ENCODE assay signal across 1 cellular context in genomic region chrX:19889582-19890342, GRCh38.
A peak's percentile ranks its signal among the peaks of the same experiment; 100 is the strongest.
TF ChIP-seq lines count a peak whose summit lies in the region.

No MANE protein-coding gene starts in this region.

TF ChIP-seq in K562, 482 proteins besides CTCF, POLR2A, EP300 and RAD21 (continued from another document and continues in another):
- TF ChIP-seq ZHX1 (conservative IDR thresholded peaks at IDR 0.05; ENCODE audit: low read length) (no peak), ZEB2 (IDR thresholded peaks at IDR 0.05) (no peak), POLR2H (tag; IDR thresholded peaks at IDR 0.05; ENCODE audit: low read depth) (no peak), PTBP1 (IDR thresholded peaks at IDR 0.05; ENCODE audit: low read depth, low read length) (no peak), MBD2 (IDR thresholded peaks at IDR 0.05; ENCODE audit: borderline replicate concordance, low read depth) (no peak), ZNF589 (CRISPR knock-in tag; IDR thresholded peaks at IDR 0.05; ENCODE audit: low read depth) (no peak), ZC3H4 (CRISPR knock-in tag; IDR thresholded peaks at IDR 0.05; ENCODE audit: borderline replicate concordance) (no peak), ATF3 (IDR thresholded peaks at IDR 0.05) (peak; percentile 29; the same call in 1 of the 2 replicates), ATF3 (CRISPR knock-in tag; conservative IDR thresholded peaks at IDR 0.05) (no peak), HNRNPUL1 (IDR thresholded peaks at IDR 0.05; ENCODE audit: low read length) (no peak), MLLT1 (IDR thresholded peaks at IDR 0.05) (no peak), TCFL5 (CRISPR knock-in tag; conservative IDR thresholded peaks at IDR 0.05) (no peak), FOSL1 (tag; conservative IDR thresholded peaks at IDR 0.05) (peak; percentile 72), BCLAF1 (IDR thresholded peaks at IDR 0.05; ENCODE audit: borderline replicate concordance in 1 of 2, control insufficient read depth in 1 of 2, low read depth in 2 of 2, low read length in 1 of 2) (no peak), C11orf30 (IDR thresholded peaks at IDR 0.05; ENCODE audit: low read depth) (peak; percentile 42; the same call in 1 of the 2 replicates), JUND (IDR thresholded peaks at IDR 0.05; ENCODE audit: borderline replicate concordance, low read depth, low read length) (peak; percentile 72), JUND (tag; IDR thresholded peaks at IDR 0.05; ENCODE audit: borderline replicate concordance, low read depth, low read length) (peak; percentile 43; the same call in 1 of the 3 replicates), TRIM25 (IDR thresholded peaks at IDR 0.05; ENCODE audit: borderline replicate concordance) (no peak), STAT5B (CRISPR knock-in tag; IDR thresholded peaks at IDR 0.05) (no peak), RFX1 (IDR thresholded peaks at IDR 0.05) (peak; percentile 20; the same call in 1 of the 2 replicates), ZNF79 (CRISPR knock-in tag; IDR thresholded peaks at IDR 0.05; ENCODE audit: low read depth) (no peak), ZNF41 (CRISPR knock-in tag; conservative IDR thresholded peaks at IDR 0.05) (no peak), FOS (IDR thresholded peaks at IDR 0.05; ENCODE audit: extremely low read depth, insufficient read length) (no peak), BCL6 (CRISPR knock-in tag; IDR thresholded peaks at IDR 0.05) (no peak), SMARCE1 (IDR thresholded peaks at IDR 0.05) (peak; percentile 53; the same call in 1 of the 2 replicates), DPF2 (IDR thresholded peaks at IDR 0.05) (peak; percentile 65; the same call in 1 of the 2 replicates), CEBPB (tag; IDR thresholded peaks at IDR 0.05) (0 out of 2 replicates have a peak, but pooled peaks have one; percentile 13), ZNF3 (CRISPR knock-in tag; IDR thresholded peaks at IDR 0.05) (no peak), ZNF668 (CRISPR knock-in tag; IDR thresholded peaks at IDR 0.05) (no peak), HMBOX1 (IDR thresholded peaks at IDR 0.05) (0 out of 2 replicates have a peak, but pooled peaks have one; percentile 44), MCM5 (IDR thresholded peaks at IDR 0.05; ENCODE audit: low read depth) (no peak), DACH1 (IDR thresholded peaks at IDR 0.05; ENCODE audit: partially characterized antibody) (no peak), CAMTA2 (CRISPR knock-in tag; conservative IDR thresholded peaks at IDR 0.05) (no peak), TEAD4 (IDR thresholded peaks at IDR 0.05; ENCODE audit: low read length) (peak; percentile 45), TEAD4 (CRISPR knock-in tag; IDR thresholded peaks at IDR 0.05; ENCODE audit: borderline replicate concordance) (no peak), SMAD1 (IDR thresholded peaks at IDR 0.05; ENCODE audit: low read depth, low read length, partially characterized antibody) (peak; percentile 68), KHSRP (IDR thresholded peaks at IDR 0.05) (no peak), ZNF316 (IDR thresholded peaks at IDR 0.05) (peak; percentile 19; the same call in 1 of the 2 replicates), SPI1 (IDR thresholded peaks at IDR 0.05; ENCODE audit: borderline replicate concordance, low read depth, low read length) (no peak), ZSCAN29 (IDR thresholded peaks at IDR 0.05) (no peak), NFIX (CRISPR knock-in tag; IDR thresholded peaks at IDR 0.05; ENCODE audit: low read depth) (peak; percentile 48), PML (IDR thresholded peaks at IDR 0.05; ENCODE audit: low read length) (no peak), ZNF592 (IDR thresholded peaks at IDR 0.05) (no peak), NFE2 (IDR thresholded peaks at IDR 0.05; ENCODE audit: low read depth) (peak; percentile 51), AFF4 (CRISPR knock-in tag; IDR thresholded peaks at IDR 0.05) (no peak), MAFK (IDR thresholded peaks at IDR 0.05; ENCODE audit: low read length) (0 out of 2 replicates have a peak, but pooled peaks have one; percentile 10), FOXK2 (conservative IDR thresholded peaks at IDR 0.05 in 1 of 2, IDR thresholded peaks at IDR 0.05 in 1 of 2; ENCODE audit: low read depth in 2 of 2) (no peak), NFIC (IDR thresholded peaks at IDR 0.05) (peak; percentile 96), RCOR1 (IDR thresholded peaks at IDR 0.05; ENCODE audit: borderline replicate concordance in 1 of 2, low read depth in 2 of 2, low read length in 2 of 2) (peak in 1 of 2 experiments; percentile 70; a peak in 2 of 4 replicates), ZNF175 (CRISPR knock-in tag; IDR thresholded peaks at IDR 0.05; ENCODE audit: low read depth) (no peak)
